ENCODE assay signal across 1 cellular context in the genomic region with DNA sequence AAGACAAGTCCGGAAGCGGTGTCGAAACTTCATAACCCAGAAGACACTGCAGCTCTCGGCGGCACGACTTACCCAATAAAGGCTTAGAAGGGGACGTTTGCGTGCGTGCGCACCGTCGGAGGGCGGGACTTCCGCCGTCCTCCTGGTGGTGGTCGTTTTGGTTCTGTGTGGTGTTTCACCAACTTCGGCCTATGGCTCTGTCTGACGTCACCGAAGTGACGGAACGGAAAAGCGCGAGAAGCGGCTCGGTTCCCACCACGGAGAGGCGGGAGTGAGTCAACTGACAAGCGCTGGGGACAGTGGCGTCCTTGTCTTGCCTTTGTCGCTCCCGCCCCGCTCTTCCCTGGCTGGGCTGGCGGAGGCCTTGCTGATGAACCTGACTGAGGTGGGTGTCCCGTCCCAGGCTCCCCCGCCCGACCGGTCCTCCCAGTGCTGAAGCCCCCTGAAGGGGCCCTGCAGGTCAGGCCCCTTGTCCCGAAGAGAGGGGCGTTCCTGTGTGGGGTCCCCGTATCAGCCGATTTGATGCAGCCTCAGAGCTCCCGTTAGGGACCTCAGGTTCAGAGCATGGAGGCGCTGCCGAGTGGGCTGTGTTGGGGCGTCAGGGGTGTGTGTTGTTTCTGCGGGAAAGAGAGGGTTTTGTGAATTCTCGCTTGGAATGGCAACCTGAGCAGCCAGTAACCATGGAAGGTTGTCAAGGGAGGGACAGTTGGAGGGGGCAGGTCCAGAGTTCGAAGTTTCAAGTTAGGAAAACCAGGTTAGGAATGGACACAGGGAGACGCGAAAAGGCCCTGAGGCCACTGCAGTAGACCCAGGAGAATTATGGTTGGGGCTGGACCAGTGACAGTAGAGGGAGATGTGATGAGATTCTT.
TF ChIP-seq lines count a peak whose summit lies in the region.

A gene (plus strand): TSS at position 125 of the 869 bp plus-strand sequence. CDS start 246 bp downstream, at position 371.

TF ChIP-seq in HepG2, 621 proteins besides CTCF, POLR2A, EP300 and RAD21 (continued from another document and continues in another):
- TF ChIP-seq, protein P1, sequence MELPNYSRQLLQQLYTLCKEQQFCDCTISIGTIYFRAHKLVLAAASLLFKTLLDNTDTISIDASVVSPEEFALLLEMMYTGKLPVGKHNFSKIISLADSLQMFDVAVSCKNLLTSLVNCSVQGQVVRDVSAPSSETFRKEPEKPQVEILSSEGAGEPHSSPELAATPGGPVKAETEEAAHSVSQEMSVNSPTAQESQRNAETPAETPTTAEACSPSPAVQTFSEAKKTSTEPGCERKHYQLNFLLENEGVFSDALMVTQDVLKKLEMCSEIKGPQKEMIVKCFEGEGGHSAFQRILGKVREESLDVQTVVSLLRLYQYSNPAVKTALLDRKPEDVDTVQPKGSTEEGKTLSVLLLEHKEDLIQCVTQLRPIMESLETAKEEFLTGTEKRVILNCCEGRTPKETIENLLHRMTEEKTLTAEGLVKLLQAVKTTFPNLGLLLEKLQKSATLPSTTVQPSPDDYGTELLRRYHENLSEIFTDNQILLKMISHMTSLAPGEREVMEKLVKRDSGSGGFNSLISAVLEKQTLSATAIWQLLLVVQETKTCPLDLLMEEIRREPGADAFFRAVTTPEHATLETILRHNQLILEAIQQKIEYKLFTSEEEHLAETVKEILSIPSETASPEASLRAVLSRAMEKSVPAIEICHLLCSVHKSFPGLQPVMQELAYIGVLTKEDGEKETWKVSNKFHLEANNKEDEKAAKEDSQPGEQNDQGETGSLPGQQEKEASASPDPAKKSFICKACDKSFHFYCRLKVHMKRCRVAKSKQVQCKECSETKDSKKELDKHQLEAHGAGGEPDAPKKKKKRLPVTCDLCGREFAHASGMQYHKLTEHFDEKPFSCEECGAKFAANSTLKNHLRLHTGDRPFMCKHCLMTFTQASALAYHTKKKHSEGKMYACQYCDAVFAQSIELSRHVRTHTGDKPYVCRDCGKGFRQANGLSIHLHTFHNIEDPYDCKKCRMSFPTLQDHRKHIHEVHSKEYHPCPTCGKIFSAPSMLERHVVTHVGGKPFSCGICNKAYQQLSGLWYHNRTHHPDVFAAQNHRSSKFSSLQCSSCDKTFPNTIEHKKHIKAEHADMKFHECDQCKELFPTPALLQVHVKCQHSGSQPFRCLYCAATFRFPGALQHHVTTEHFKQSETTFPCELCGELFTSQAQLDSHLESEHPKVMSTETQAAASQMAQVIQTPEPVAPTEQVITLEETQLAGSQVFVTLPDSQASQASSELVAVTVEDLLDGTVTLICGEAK (IDR thresholded peaks at IDR 0.05): 0 out of 2 replicates have a peak, but pooled peaks have one; percentile 15
- TF ChIP-seq, protein P1 (CRISPR knock-in tag; IDR thresholded peaks at IDR 0.05): peak; percentile 76
- TF ChIP-seq ZNF556 (CRISPR knock-in tag; IDR thresholded peaks at IDR 0.05; ENCODE audit: borderline replicate concordance): peak; percentile 39; the same call in 1 of the 2 replicates
- TF ChIP-seq SP5 (CRISPR knock-in tag; IDR thresholded peaks at IDR 0.05; ENCODE audit: borderline replicate concordance, low read depth): peak; percentile 49; the same call in 1 of the 2 replicates
- TF ChIP-seq, protein P2, sequence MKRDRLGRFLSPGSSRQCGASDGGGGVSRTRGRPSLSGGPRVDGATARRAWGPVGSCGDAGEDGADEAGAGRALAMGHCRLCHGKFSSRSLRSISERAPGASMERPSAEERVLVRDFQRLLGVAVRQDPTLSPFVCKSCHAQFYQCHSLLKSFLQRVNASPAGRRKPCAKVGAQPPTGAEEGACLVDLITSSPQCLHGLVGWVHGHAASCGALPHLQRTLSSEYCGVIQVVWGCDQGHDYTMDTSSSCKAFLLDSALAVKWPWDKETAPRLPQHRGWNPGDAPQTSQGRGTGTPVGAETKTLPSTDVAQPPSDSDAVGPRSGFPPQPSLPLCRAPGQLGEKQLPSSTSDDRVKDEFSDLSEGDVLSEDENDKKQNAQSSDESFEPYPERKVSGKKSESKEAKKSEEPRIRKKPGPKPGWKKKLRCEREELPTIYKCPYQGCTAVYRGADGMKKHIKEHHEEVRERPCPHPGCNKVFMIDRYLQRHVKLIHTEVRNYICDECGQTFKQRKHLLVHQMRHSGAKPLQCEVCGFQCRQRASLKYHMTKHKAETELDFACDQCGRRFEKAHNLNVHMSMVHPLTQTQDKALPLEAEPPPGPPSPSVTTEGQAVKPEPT (CRISPR knock-in tag; IDR thresholded peaks at IDR 0.05; ENCODE audit: low read depth): 0 out of 2 replicates have a peak, but pooled peaks have one; percentile 47
- 0 out of 2 replicates have a peak, but pooled peaks have one; percentile 45 for TF ChIP-seq ZNF546 (CRISPR knock-in tag; conservative IDR thresholded peaks at IDR 0.05)
- TF ChIP-seq TBL1XR1 (IDR thresholded peaks at IDR 0.05; ENCODE audit: borderline replicate concordance, low read length, partially characterized antibody): no peak
- no peak for TF ChIP-seq NONO (IDR thresholded peaks at IDR 0.05)
- TF ChIP-seq NONO (CRISPR knock-in tag; conservative IDR thresholded peaks at IDR 0.05): peak; percentile 76; the same call in 1 of the 2 replicates
- TF ChIP-seq ZKSCAN1 (IDR thresholded peaks at IDR 0.05; ENCODE audit: low read length): no peak
- no peak for TF ChIP-seq ZNF878 (CRISPR knock-in tag; IDR thresholded peaks at IDR 0.05)
- TF ChIP-seq, protein P3, sequence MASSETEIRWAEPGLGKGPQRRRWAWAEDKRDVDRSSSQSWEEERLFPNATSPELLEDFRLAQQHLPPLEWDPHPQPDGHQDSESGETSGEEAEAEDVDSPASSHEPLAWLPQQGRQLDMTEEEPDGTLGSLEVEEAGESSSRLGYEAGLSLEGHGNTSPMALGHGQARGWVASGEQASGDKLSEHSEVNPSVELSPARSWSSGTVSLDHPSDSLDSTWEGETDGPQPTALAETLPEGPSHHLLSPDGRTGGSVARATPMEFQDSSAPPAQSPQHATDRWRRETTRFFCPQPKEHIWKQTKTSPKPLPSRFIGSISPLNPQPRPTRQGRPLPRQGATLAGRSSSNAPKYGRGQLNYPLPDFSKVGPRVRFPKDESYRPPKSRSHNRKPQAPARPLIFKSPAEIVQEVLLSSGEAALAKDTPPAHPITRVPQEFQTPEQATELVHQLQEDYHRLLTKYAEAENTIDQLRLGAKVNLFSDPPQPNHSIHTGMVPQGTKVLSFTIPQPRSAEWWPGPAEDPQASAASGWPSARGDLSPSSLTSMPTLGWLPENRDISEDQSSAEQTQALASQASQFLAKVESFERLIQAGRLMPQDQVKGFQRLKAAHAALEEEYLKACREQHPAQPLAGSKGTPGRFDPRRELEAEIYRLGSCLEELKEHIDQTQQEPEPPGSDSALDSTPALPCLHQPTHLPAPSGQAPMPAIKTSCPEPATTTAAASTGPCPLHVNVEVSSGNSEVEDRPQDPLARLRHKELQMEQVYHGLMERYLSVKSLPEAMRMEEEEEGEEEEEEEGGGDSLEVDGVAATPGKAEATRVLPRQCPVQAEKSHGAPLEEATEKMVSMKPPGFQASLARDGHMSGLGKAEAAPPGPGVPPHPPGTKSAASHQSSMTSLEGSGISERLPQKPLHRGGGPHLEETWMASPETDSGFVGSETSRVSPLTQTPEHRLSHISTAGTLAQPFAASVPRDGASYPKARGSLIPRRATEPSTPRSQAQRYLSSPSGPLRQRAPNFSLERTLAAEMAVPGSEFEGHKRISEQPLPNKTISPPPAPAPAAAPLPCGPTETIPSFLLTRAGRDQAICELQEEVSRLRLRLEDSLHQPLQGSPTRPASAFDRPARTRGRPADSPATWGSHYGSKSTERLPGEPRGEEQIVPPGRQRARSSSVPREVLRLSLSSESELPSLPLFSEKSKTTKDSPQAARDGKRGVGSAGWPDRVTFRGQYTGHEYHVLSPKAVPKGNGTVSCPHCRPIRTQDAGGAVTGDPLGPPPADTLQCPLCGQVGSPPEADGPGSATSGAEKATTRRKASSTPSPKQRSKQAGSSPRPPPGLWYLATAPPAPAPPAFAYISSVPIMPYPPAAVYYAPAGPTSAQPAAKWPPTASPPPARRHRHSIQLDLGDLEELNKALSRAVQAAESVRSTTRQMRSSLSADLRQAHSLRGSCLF (CRISPR knock-in tag; IDR thresholded peaks at IDR 0.05; ENCODE audit: borderline replicate concordance): no peak
- TF ChIP-seq, protein P4, sequence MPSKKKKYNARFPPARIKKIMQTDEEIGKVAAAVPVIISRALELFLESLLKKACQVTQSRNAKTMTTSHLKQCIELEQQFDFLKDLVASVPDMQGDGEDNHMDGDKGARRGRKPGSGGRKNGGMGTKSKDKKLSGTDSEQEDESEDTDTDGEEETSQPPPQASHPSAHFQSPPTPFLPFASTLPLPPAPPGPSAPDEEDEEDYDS (CRISPR knock-in tag; IDR thresholded peaks at IDR 0.05): peak; percentile 51; the same call in 1 of the 2 replicates
- TF ChIP-seq ZNF224 (CRISPR knock-in tag; IDR thresholded peaks at IDR 0.05): peak; percentile 92; the same call in 1 of the 2 replicates
- no peak for TF ChIP-seq SOX6 (IDR thresholded peaks at IDR 0.05)
- TF ChIP-seq SOX6 (CRISPR knock-in tag; IDR thresholded peaks at IDR 0.05): peak; percentile 59
- 0 out of 2 replicates have a peak, but pooled peaks have one; percentile 26 for TF ChIP-seq SATB2 (CRISPR knock-in tag; IDR thresholded peaks at IDR 0.05)
- TF ChIP-seq RFX3 (CRISPR knock-in tag; IDR thresholded peaks at IDR 0.05): 0 out of 2 replicates have a peak, but pooled peaks have one; percentile 32
- peak; percentile 74 for TF ChIP-seq HNF4G (IDR thresholded peaks at IDR 0.05; ENCODE audit: borderline replicate concordance, low read depth, low read length)
- peak; percentile 33; the same call in 1 of the 2 replicates for TF ChIP-seq HNF4G (CRISPR knock-in tag; IDR thresholded peaks at IDR 0.05; ENCODE audit: borderline replicate concordance, low read depth)
- TF ChIP-seq POLR2AphosphoS5 (IDR thresholded peaks at IDR 0.05; ENCODE audit: low read depth, low read length): peak; percentile 51
- peak; percentile 99 for TF ChIP-seq THAP11 (CRISPR knock-in tag; IDR thresholded peaks at IDR 0.05)
- peak; percentile 92 for TF ChIP-seq NFYB (CRISPR knock-in tag; IDR thresholded peaks at IDR 0.05)
- no peak for TF ChIP-seq DNMT1 (CRISPR knock-in tag; IDR thresholded peaks at IDR 0.05)
- peak; percentile 74 for TF ChIP-seq AGO1 (IDR thresholded peaks at IDR 0.05; ENCODE audit: low read depth, low read length, poor library complexity, severe bottlenecking)
- peak; percentile 77; the same call in 1 of the 2 replicates for TF ChIP-seq KDM5A (IDR thresholded peaks at IDR 0.05; ENCODE audit: borderline replicate concordance, low read length)
- TF ChIP-seq MTA1 (CRISPR knock-in tag; IDR thresholded peaks at IDR 0.05; ENCODE audit: borderline replicate concordance): peak; percentile 80; the same call in 1 of the 2 replicates
- TF ChIP-seq, protein P5, sequence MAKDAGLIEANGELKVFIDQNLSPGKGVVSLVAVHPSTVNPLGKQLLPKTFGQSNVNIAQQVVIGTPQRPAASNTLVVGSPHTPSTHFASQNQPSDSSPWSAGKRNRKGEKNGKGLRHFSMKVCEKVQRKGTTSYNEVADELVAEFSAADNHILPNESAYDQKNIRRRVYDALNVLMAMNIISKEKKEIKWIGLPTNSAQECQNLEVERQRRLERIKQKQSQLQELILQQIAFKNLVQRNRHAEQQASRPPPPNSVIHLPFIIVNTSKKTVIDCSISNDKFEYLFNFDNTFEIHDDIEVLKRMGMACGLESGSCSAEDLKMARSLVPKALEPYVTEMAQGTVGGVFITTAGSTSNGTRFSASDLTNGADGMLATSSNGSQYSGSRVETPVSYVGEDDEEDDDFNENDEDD (CRISPR knock-in tag; IDR thresholded peaks at IDR 0.05; ENCODE audit: borderline replicate concordance): peak; percentile 76
- TF ChIP-seq ZSCAN31 (CRISPR knock-in tag; IDR thresholded peaks at IDR 0.05; ENCODE audit: low read depth): 0 out of 2 replicates have a peak, but pooled peaks have one; percentile 42
- TF ChIP-seq, protein P6, sequence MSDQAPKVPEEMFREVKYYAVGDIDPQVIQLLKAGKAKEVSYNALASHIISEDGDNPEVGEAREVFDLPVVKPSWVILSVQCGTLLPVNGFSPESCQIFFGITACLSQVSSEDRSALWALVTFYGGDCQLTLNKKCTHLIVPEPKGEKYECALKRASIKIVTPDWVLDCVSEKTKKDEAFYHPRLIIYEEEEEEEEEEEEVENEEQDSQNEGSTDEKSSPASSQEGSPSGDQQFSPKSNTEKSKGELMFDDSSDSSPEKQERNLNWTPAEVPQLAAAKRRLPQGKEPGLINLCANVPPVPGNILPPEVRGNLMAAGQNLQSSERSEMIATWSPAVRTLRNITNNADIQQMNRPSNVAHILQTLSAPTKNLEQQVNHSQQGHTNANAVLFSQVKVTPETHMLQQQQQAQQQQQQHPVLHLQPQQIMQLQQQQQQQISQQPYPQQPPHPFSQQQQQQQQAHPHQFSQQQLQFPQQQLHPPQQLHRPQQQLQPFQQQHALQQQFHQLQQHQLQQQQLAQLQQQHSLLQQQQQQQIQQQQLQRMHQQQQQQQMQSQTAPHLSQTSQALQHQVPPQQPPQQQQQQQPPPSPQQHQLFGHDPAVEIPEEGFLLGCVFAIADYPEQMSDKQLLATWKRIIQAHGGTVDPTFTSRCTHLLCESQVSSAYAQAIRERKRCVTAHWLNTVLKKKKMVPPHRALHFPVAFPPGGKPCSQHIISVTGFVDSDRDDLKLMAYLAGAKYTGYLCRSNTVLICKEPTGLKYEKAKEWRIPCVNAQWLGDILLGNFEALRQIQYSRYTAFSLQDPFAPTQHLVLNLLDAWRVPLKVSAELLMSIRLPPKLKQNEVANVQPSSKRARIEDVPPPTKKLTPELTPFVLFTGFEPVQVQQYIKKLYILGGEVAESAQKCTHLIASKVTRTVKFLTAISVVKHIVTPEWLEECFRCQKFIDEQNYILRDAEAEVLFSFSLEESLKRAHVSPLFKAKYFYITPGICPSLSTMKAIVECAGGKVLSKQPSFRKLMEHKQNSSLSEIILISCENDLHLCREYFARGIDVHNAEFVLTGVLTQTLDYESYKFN (CRISPR knock-in tag; conservative IDR thresholded peaks at IDR 0.05): peak; percentile 38; the same call in 1 of the 2 replicates
- no peak for TF ChIP-seq RORA (CRISPR knock-in tag; IDR thresholded peaks at IDR 0.05)
